In the genomic region with DNA sequence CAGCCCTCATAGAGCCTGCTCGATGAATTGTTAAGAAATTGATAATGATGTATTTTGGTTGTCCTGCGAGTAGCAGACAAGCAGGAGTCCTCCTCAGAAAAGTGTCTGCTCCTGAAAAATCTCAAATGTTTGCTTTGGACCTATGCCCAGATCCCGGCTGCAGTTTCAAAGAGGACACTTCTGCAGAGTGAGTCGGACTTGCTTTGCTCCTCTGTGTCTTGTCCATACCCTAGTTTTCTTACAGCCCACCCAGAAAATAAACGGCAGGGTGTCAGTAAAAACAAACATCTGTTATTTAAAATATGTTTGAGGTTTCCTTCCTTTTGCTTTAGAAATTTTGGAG, we compare ENCODE assay signal across 9 cellular contexts. TPM values are rescaled to one million over a fixed set of nuclear protein-coding genes. Genes with fewer than 3 reads are reported as not detected.
A peak's percentile ranks its signal among the peaks of the same experiment; 100 is the strongest.
DNase-seq lines count a peak whose midpoint lies in the region; ATAC-seq, FAIRE-seq and TF ChIP-seq lines count a peak whose summit lies in the region.
"Had no signal": no experiment of that assay in that cellular context is flagged by ENCODE, and none has a peak within 500 bp of the region (broad histone marks: within the 10 kb centered on the region; RNA-seq: fewer than 3 reads in every experiment).

No MANE protein-coding gene starts in this region.

- intact Hi-C loops in HepG2 (cut with micrococcal nuclease; ENCODE audit: unreplicated experiment) = loop anchor here (2.0 kb wide), 1 partner anchor 14 kb away; no protein-coding TSS in a partner anchor

- H3K9me3 Mint-ChIP-seq in activated naive CD8-positive, alpha-beta T cell treated with anti-CD3 and anti-CD28 coated beads, Interleukin-2, amount 10 ng/mL, durations not matched to agents 7 days and 5 days = no peaks in the 10 kb centered on the region

- H3K4me2 ChIP-seq in HepG2 (ENCODE audit: low read depth, low read length) = peak overlapping the region; percentile 94

- POLR2A ChIA-PET in AG04449 (lab: Yijun Ruan, JAX) = no interaction called here
- POLR2A ChIA-PET in activated naive CD8-positive, alpha-beta T cell treated with anti-CD3 and anti-CD28 coated beads, Interleukin-2, amount 10 ng/mL, durations not matched to agents 7 days and 5 days (lab: Charles Lee) = interaction anchor here (1.2 kb wide), 1 partner anchor 16 kb away, joined by 3 read pairs; no protein-coding TSS in a partner anchor
- POLR2A ChIA-PET in HepG2 (lab: Yijun Ruan, JAX) = interaction anchor here (1.0 kb wide), 1 partner anchor 10 kb away, joined by 3 read pairs; no protein-coding TSS in a partner anchor

- no peak overlapping the region for H2AFZ ChIP-seq in HepG2 (ENCODE audit: low read length)

- in situ Hi-C loops in HAP-1 (cut with MboI; ENCODE audit: low sequenced_read_pairs) (no loop called here), HepG2 (cut with HindIII; ENCODE audit: extremely low pct_ligation_motif_present, low pct_unique_long_range_greater_than_20kb) (no loop called here)

- no peak overlapping the region for H3K27ac Mint-ChIP-seq in activated naive CD8-positive, alpha-beta T cell treated with anti-CD3 and anti-CD28 coated beads, Interleukin-2, amount 10 ng/mL, durations not matched to agents 7 days and 5 days

- peak; percentile 80 for FAIRE-seq in HepG2 (lab: Jason Lieb, UNC)
- FAIRE-seq: kidney had no signal

- H3K36me3 ChIP-seq in HAP-1 (replicated peaks) = peaks cover 3% of the 10 kb centered on the region
- peaks cover 5 to 12% of the 10 kb centered on the region in 2 experiments for H3K36me3 ChIP-seq in HepG2 (replicated peaks in 1 of 2; ENCODE audit: control insufficient read depth in 1 of 2, insufficient read depth in 2 of 2, low read length in 2 of 2)

- 2% methylated on average over 5 of the region's 5 CpGs for WGBS in HepG2 (ENCODE audit: low lambda C conversion rate)

- TF ChIP-seq EP300 in HepG2 (IDR thresholded peaks at IDR 0.05; ENCODE audit: low read depth in 2 of 2, low read length in 2 of 2) (no peak), HepG2 (CRISPR knock-in tag; IDR thresholded peaks at IDR 0.05; ENCODE audit: borderline replicate concordance) (no peak)

- H3K4me3 Mint-ChIP-seq in activated naive CD8-positive, alpha-beta T cell treated with anti-CD3 and anti-CD28 coated beads, Interleukin-2, amount 10 ng/mL, durations not matched to agents 7 days and 5 days = peak overlapping the region; percentile 99

- TF ChIP-seq CTCF in AG04449 (IDR thresholded peaks at IDR 0.05; ENCODE audit: insufficient read depth, low read length, missing control alignments) (no peak), HepG2 (CRISPR knock-in tag; IDR thresholded peaks at IDR 0.05) (no peak)

- H3K9me3 ChIP-seq in HAP-1 (no peaks in the 10 kb centered on the region), HepG2 (ENCODE audit: low read length) (no peaks in the 10 kb centered on the region)

- peaks cover 53% of the 10 kb centered on the region for H3K79me2 ChIP-seq in HepG2 (ENCODE audit: insufficient read depth, low read length)

- H3K36me3 Mint-ChIP-seq in activated naive CD8-positive, alpha-beta T cell treated with anti-CD3 and anti-CD28 coated beads, Interleukin-2, amount 10 ng/mL, durations not matched to agents 7 days and 5 days = peaks cover 43% of the 10 kb centered on the region

- BruUV-seq in HepG2 (replicated peaks; lab: Mats Ljungman, UMichigan) = no TSS peak

- H3K27ac ChIP-seq in HepG2 (ENCODE audit: extremely low read length, insufficient read depth, low read length) = no peak overlapping the region

- TF ChIP-seq RAD21 in HepG2 (CRISPR knock-in tag; IDR thresholded peaks at IDR 0.05) = no peak

- H3K4me1 Mint-ChIP-seq in activated naive CD8-positive, alpha-beta T cell treated with anti-CD3 and anti-CD28 coated beads, Interleukin-2, amount 10 ng/mL, durations not matched to agents 7 days and 5 days = peaks cover 56% of the 10 kb centered on the region

- no peaks in the 10 kb centered on the region for H3K27me3 ChIP-seq in HAP-1 (ENCODE audit: low read depth)
- H3K27me3 ChIP-seq in HepG2 (ENCODE audit: control insufficient read depth in 1 of 2, insufficient read depth in 2 of 2, low read length in 2 of 2) = no peaks in the 10 kb centered on the region; a peak in 1 of 5 replicates

- H3K9ac ChIP-seq in HepG2 (ENCODE audit: insufficient read depth, low read depth, low read length) = no peak overlapping the region

- H3K27me3 Mint-ChIP-seq in activated naive CD8-positive, alpha-beta T cell treated with anti-CD3 and anti-CD28 coated beads, Interleukin-2, amount 10 ng/mL, durations not matched to agents 7 days and 5 days = no peaks in the 10 kb centered on the region

- no peak for DNase-seq in AG04449 (ENCODE audit: low read depth, low spot score)
- peak; percentile 61 to 78 for DNase-seq in HAP-1 (ENCODE audit: low spot score in 2 of 2)
- DNase-seq in activated naive CD8-positive, alpha-beta T cell treated with anti-CD3 and anti-CD28 coated beads, Interleukin-2, amount 10 ng/mL, durations not matched to agents 7 days and 5 days = no peak
- DNase-seq in HepG2 (ENCODE audit: low spot score) = peak; percentile 73
- DNase-seq in NOMO-1 treated with dmso at 0.1 percent for 144 hours (lab: John Stamatoyannopoulos, UW; ENCODE audit: unreplicated experiment) = no peak
- no peak for DNase-seq in cerebellum (ENCODE audit: low spot score)
- no peak for DNase-seq in 8988T
- DNase-seq: kidney had no signal

- CTCF ChIA-PET in AG04449 (lab: Yijun Ruan, JAX) (interaction anchor here (1.2 to 12.8 kb wide), 8 partner anchors 8 to 102 kb away, joined by 3 to 120 read pairs (median 8); no protein-coding TSS in a partner anchor), HepG2 (lab: Yijun Ruan, JAX; ENCODE audit: low intra/inter-chr PET ratio, low total read pairs) (no interaction called here)

- H4K20me1 ChIP-seq in HepG2 (ENCODE audit: insufficient read depth, low read length) = peaks cover 24% of the 10 kb centered on the region

- H3K4me1 ChIP-seq in HAP-1 (peaks cover 72% of the 10 kb centered on the region), HepG2 (ENCODE audit: insufficient read depth, low read length) (peaks cover 66% of the 10 kb centered on the region)

- H3K4me3 ChIP-seq in AG04449 (ENCODE audit: low read depth, low read length) (peak overlapping the region; percentile 24), HAP-1 (no peak overlapping the region), HepG2 (replicated peaks in 1 of 3; ENCODE audit: insufficient read depth in 1 of 3, low read depth in 2 of 3, low read length in 3 of 3) (0 out of 6 replicates have a peak overlapping the region, but pooled peaks of 1 of the 3 experiments have one; percentile 14)

- TF ChIP-seq POLR2A in HepG2 (IDR thresholded peaks at IDR 0.05; ENCODE audit: insufficient read depth in 1 of 2, low read depth in 2 of 2, low read length in 2 of 2) = no peak

- ATAC-seq in activated naive CD8-positive, alpha-beta T cell treated with anti-CD3 and anti-CD28 coated beads, Interleukin-2, amount 10 ng/mL, durations not matched to agents 7 days and 5 days (ENCODE audit: low read depth) = no peak
- ATAC-seq in HepG2 (no peak), GM18868 (IDR thresholded peaks at IDR 0.05; ENCODE audit: unreplicated experiment) (no peak)

RNA-seq across cellular contexts. Expression of a gene that starts 2.8 kb away (rescaled TPM):
- 100 to 1,000 TPM; 529 to 544 TPM for total RNA-seq in activated naive CD8-positive, alpha-beta T cell treated with anti-CD3 and anti-CD28 coated beads, Interleukin-2, amount 10 ng/mL, durations not matched to agents 7 days and 5 days
- total RNA-seq in HepG2 (2016; rRNA removed; fragmentation: Illumina TruSeq; extraction: Trizol) = 16.8 and 25.6 TPM in 2 replicates
- total RNA-seq in HepG2 (2016; cell fraction: cytosol; rRNA removed; fragmentation: Illumina TruSeq; extraction: Trizol; ENCODE audit: low read depth) = 11.2 and 14.8 TPM in 2 replicates
- total RNA-seq in HepG2 (2016; cell fraction: insoluble cytoplasmic fraction; rRNA removed; fragmentation: Illumina TruSeq; extraction: Trizol) = 16.6 and 20.0 TPM in 2 replicates
- 11.0 and 15.4 TPM in 2 replicates for total RNA-seq in HepG2 (2016; cell fraction: membrane; rRNA removed; fragmentation: Illumina TruSeq; extraction: Trizol)
- total RNA-seq in HepG2 (2016; cell fraction: nucleus; rRNA removed; fragmentation: Illumina TruSeq; extraction: Trizol) = 9.2 and 9.3 TPM in 2 replicates
- polyA plus RNA-seq in HepG2 (2011; rRNA removed) = 21.2 and 28.7 TPM in 2 replicates
- 20.0 and 23.9 TPM in 2 replicates for polyA plus RNA-seq in HepG2 (2011; cell fraction: cytosol; rRNA removed)
- polyA plus RNA-seq in HepG2 (2011; cell fraction: nucleus; rRNA removed) = 4.5 and 6.8 TPM in 2 replicates
- 83.4 and 162 TPM in 2 replicates for polyA plus RNA-seq in HepG2 (2012)
- 40.3 and 56.7 TPM in 2 replicates for polyA plus RNA-seq in HepG2 (2016; cell fraction: cytosol; fragmentation: Illumina TruSeq; extraction: Trizol; ENCODE audit: low read depth)
- 59.5 and 63.7 TPM in 2 replicates for polyA plus RNA-seq in HepG2 (2016; cell fraction: insoluble cytoplasmic fraction; fragmentation: Illumina TruSeq; extraction: Trizol; ENCODE audit: low read depth)
- polyA plus RNA-seq in HepG2 (2016; cell fraction: membrane; fragmentation: Illumina TruSeq; extraction: Trizol; ENCODE audit: low read depth) = 33.3 and 43.6 TPM in 2 replicates
- 26.6 and 31.6 TPM in 2 replicates for polyA plus RNA-seq in HepG2 (2016; cell fraction: nucleus; fragmentation: Illumina TruSeq; extraction: Trizol; ENCODE audit: insufficient read depth, low read depth)
- 10.2 and 42.1 TPM in 2 replicates for polyA minus RNA-seq in HepG2 (2011; rRNA and poly(A)+ RNA removed; ENCODE audit: low replicate concordance)
- 51.8 and 64.0 TPM in 2 replicates for polyA minus RNA-seq in HepG2 (2011; cell fraction: cytosol; rRNA and poly(A)+ RNA removed)
- 12.5 and 18.9 TPM in 2 replicates for polyA minus RNA-seq in HepG2 (2011; cell fraction: nucleus; rRNA and poly(A)+ RNA removed)
- 1.8 TPM for total RNA-seq in cerebellum

RNA-seq across cellular contexts. Expression of a gene that starts 46.0 kb away (rescaled TPM):
- 100 to 1,000 TPM; 241 to 262 TPM for total RNA-seq in activated naive CD8-positive, alpha-beta T cell treated with anti-CD3 and anti-CD28 coated beads, Interleukin-2, amount 10 ng/mL, durations not matched to agents 7 days and 5 days
- total RNA-seq in HepG2 (2016; rRNA removed; fragmentation: Illumina TruSeq; extraction: Trizol) (5.9 and 6.6 TPM in 2 replicates), cerebellum (10.3 TPM)
- total RNA-seq in HepG2 (2016; cell fraction: cytosol; rRNA removed; fragmentation: Illumina TruSeq; extraction: Trizol; ENCODE audit: low read depth) = 1.3 and 3.2 TPM in 2 replicates
- total RNA-seq in HepG2 (2016; cell fraction: insoluble cytoplasmic fraction; rRNA removed; fragmentation: Illumina TruSeq; extraction: Trizol) = 4.3 and 7.0 TPM in 2 replicates
- 3.4 and 3.6 TPM in 2 replicates for total RNA-seq in HepG2 (2016; cell fraction: membrane; rRNA removed; fragmentation: Illumina TruSeq; extraction: Trizol)
- total RNA-seq in HepG2 (2016; cell fraction: nucleus; rRNA removed; fragmentation: Illumina TruSeq; extraction: Trizol) = 1.3 and 2.0 TPM in 2 replicates
- polyA plus RNA-seq in HepG2 (2011; rRNA removed) = 32.5 and 34.4 TPM in 2 replicates
- 34.2 and 35.0 TPM in 2 replicates for polyA plus RNA-seq in HepG2 (2011; cell fraction: cytosol; rRNA removed)
- polyA plus RNA-seq in HepG2 (2011; cell fraction: nucleus; rRNA removed) = 3.5 and 6.0 TPM in 2 replicates
- polyA plus RNA-seq in HepG2 (2012) = 12.4 and 19.5 TPM in 2 replicates
- polyA plus RNA-seq in HepG2 (2016; cell fraction: cytosol; fragmentation: Illumina TruSeq; extraction: Trizol; ENCODE audit: low read depth) = 10.8 and 13.7 TPM in 2 replicates
- polyA plus RNA-seq in HepG2 (2016; cell fraction: insoluble cytoplasmic fraction; fragmentation: Illumina TruSeq; extraction: Trizol; ENCODE audit: low read depth) = 24.8 and 27.8 TPM in 2 replicates
- 11.2 and 13.6 TPM in 2 replicates for polyA plus RNA-seq in HepG2 (2016; cell fraction: membrane; fragmentation: Illumina TruSeq; extraction: Trizol; ENCODE audit: low read depth)
- 8.1 and 10.6 TPM in 2 replicates for polyA plus RNA-seq in HepG2 (2016; cell fraction: nucleus; fragmentation: Illumina TruSeq; extraction: Trizol; ENCODE audit: insufficient read depth, low read depth)
- 24.1 and 1,581 TPM in 2 replicates for polyA minus RNA-seq in HepG2 (2011; rRNA and poly(A)+ RNA removed; ENCODE audit: low replicate concordance)
- 14.6 and 16.4 TPM in 2 replicates for polyA minus RNA-seq in HepG2 (2011; cell fraction: cytosol; rRNA and poly(A)+ RNA removed)
- 5.2 and 6.7 TPM in 2 replicates for polyA minus RNA-seq in HepG2 (2011; cell fraction: nucleus; rRNA and poly(A)+ RNA removed)

Comparison
In these comparisons a context has a peak if more than half of its experiments do, and no peak if none do; other contexts are left out.
1. DNase-seq: peak in HAP-1 (2 of 2) and HepG2 (single experiment); none in AG04449 (single experiment), activated naive CD8-positive, alpha-beta T cell treated with anti-CD3 and anti-CD28 coated beads, Interleukin-2, amount 10 ng/mL, durations not matched to agents 7 days and 5 days (single experiment), NOMO-1 treated with dmso at 0.1 percent for 144 hours (single experiment), cerebellum (single experiment) and 8988T (single experiment).
2. RNA of a gene that starts 2.8 kb away (total RNA-seq): 529 to 544 TPM in activated naive CD8-positive, alpha-beta T cell treated with anti-CD3 and anti-CD28 coated beads, Interleukin-2, amount 10 ng/mL, durations not matched to agents 7 days and 5 days; 9.2 to 25.6 TPM in HepG2 and 1.8 TPM in cerebellum (single experiment); every median in the first group is over 10 times any median in the second.
3. RNA of a gene that starts 46.0 kb away (total RNA-seq): 241 to 262 TPM in activated naive CD8-positive, alpha-beta T cell treated with anti-CD3 and anti-CD28 coated beads, Interleukin-2, amount 10 ng/mL, durations not matched to agents 7 days and 5 days; 10.3 TPM in cerebellum (single experiment) and 1.3 to 7.0 TPM in HepG2; every median in the first group is over 10 times any median in the second.